Comparison of ENCODE assay signal across 8 cellular contexts in genomic region chr2:189751080-189751658, GRCh38. TPM values are rescaled to one million over a fixed set of nuclear protein-coding genes. Genes with fewer than 3 reads are reported as not detected.
DNase-seq lines count a peak whose midpoint lies in the region; ATAC-seq and TF ChIP-seq lines count a peak whose summit lies in the region.

No MANE protein-coding gene starts in this region.

- no peaks in the 10 kb centered on the region for H3K4me1 Mint-ChIP-seq in mesothelial cell of epicardium

- no peaks in the 10 kb centered on the region for H3K27me3 ChIP-seq in GM06990 (replicated peaks; ENCODE audit: control insufficient read depth, insufficient read depth, low read length)

- TF ChIP-seq CTCF in GM06990 (IDR thresholded peaks at IDR 0.05; ENCODE audit: insufficient read depth, low read length, poor library complexity, severe bottlenecking) (peak; percentile 72), mesothelial cell of epicardium (IDR thresholded peaks at IDR 0.05; ENCODE audit: unreplicated experiment) (peak; percentile 26)

- ATAC-seq in HG03378 (IDR thresholded peaks at IDR 0.05; ENCODE audit: unreplicated experiment), result peak; percentile 70
- ATAC-seq in SK-N-SH treated with all-trans-retinoic acid at 6 μM for 48 hours, result peak; percentile 81
- ATAC-seq in HG02970 (IDR thresholded peaks at IDR 0.05; ENCODE audit: low FRiP score, unreplicated experiment), result no peak

- H3K36me3 Mint-ChIP-seq in mesothelial cell of epicardium, result peaks cover 13% of the 10 kb centered on the region

- H3K36me3 ChIP-seq in GM06990 (ENCODE audit: control insufficient read depth, insufficient read depth, low read length), result no peaks in the 10 kb centered on the region; the same call in 1 of the 2 replicates

- no peak overlapping the region for H3K27ac Mint-ChIP-seq in mesothelial cell of epicardium

- H3K27me3 Mint-ChIP-seq in mesothelial cell of epicardium (ENCODE audit: low read depth), result no peaks in the 10 kb centered on the region

- no peaks in the 10 kb centered on the region for H3K9me3 Mint-ChIP-seq in mesothelial cell of epicardium

- DNase-seq in AML-193 (lab: John Stamatoyannopoulos, UW) (peak; percentile 31 to 43), GM06990 (ENCODE audit: extremely low read depth, insufficient read length) (no peak), cerebellar cortex (ENCODE audit: low spot score) (peak; percentile 38), mesothelial cell of epicardium (ENCODE audit: low spot score in 2 of 2, unreplicated experiment in 2 of 2) (no peak), NCI-H1092 treated with DMSO at 0.1 percent for 48 hours (lab: John Stamatoyannopoulos, UW) (no peak)

- no peak overlapping the region for H3K4me3 ChIP-seq in GM06990 (replicated peaks; ENCODE audit: low read depth, low read length)

- no peak overlapping the region for H3K4me3 Mint-ChIP-seq in mesothelial cell of epicardium

TF ChIP-seq in SK-N-SH treated with all-trans-retinoic acid at 6 μM for 48 hours, 23 proteins besides CTCF, POLR2A, EP300 and RAD21:
- no peak for TF ChIP-seq ZNF565 (CRISPR knock-in tag; conservative IDR thresholded peaks at IDR 0.05; ENCODE audit: low read depth)
- TF ChIP-seq RARB (CRISPR knock-in tag; IDR thresholded peaks at IDR 0.05), result no peak
- TF ChIP-seq ARNTL (CRISPR knock-in tag; IDR thresholded peaks at IDR 0.05; ENCODE audit: borderline replicate concordance, low read depth), result no peak
- TF ChIP-seq ZNF70 (CRISPR knock-in tag; IDR thresholded peaks at IDR 0.05), result no peak
- no peak for TF ChIP-seq TCF4 (CRISPR knock-in tag; IDR thresholded peaks at IDR 0.05; ENCODE audit: borderline replicate concordance)
- TF ChIP-seq ZNF8 (CRISPR knock-in tag; IDR thresholded peaks at IDR 0.05), result no peak
- no peak for TF ChIP-seq BACH2 (CRISPR knock-in tag; IDR thresholded peaks at IDR 0.05; ENCODE audit: borderline replicate concordance)
- no peak for TF ChIP-seq ESRRG (CRISPR knock-in tag; IDR thresholded peaks at IDR 0.05)
- no peak for TF ChIP-seq CSDC2 (CRISPR knock-in tag; IDR thresholded peaks at IDR 0.05)

RNA-seq across cellular contexts. Expression of gene OSGEPL1, which starts 11.4 kb away (rescaled TPM):
- total RNA-seq in mesothelial cell of epicardium, result 10.7 to 11.3 TPM (median 10.9 TPM) in 3 replicates

RNA-seq across cellular contexts. Expression of gene ORMDL1, which starts 33.0 kb away (rescaled TPM):
- 67.8 to 84.7 TPM (median 73.3 TPM) in 3 replicates for total RNA-seq in mesothelial cell of epicardium

RNA-seq across cellular contexts. Expression of gene PMS1, which starts 33.1 kb away (rescaled TPM):
- 50.3 to 50.5 TPM (median 50.3 TPM) in 3 replicates for total RNA-seq in mesothelial cell of epicardium

Comparison
In these comparisons a context has a peak if more than half of its experiments do, and no peak if none do; other contexts are left out.
1. DNase-seq: peak in AML-193 (2 of 2) and cerebellar cortex (single experiment); none in GM06990 (single experiment), mesothelial cell of epicardium (0 of 2) and NCI-H1092 treated with DMSO at 0.1 percent for 48 hours (single experiment).